Comparison of ENCODE assay signal across 20 cellular contexts in the genomic region with DNA sequence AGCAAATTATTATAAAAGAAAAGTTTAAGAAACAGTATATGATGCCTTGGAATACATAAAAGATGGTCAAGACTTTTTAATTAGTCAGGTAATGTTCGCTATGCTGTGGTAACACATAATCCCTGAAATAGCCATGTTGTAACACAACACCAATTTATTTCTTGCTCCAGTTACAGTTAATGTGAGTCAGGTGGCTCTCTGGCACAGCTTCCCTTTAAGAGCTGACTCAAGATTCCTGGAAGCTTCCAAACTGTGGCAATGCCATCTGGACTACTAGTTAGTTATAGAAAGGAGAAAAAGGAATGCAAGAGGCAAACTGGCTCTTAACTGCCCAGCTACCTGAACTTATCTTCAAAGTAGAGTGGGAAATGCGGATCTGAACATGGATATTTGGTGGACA.
DNase-seq lines count a peak whose midpoint lies in the region; ATAC-seq and TF ChIP-seq lines count a peak whose summit lies in the region.
"Had no signal": no experiment of that assay in that cellular context is flagged by ENCODE, and none has a peak within 500 bp of the region (broad histone marks: within the 10 kb centered on the region; RNA-seq: fewer than 3 reads in every experiment).

No MANE protein-coding gene starts in this region.

- 19 to 36% (median 29%) methylated on average over 2 of the region's 2 CpGs for WGBS in psoas muscle, 3 donors

- peaks cover 0 to 6% (median 0%) of the 10 kb centered on the region in 3 donors for H3K27me3 ChIP-seq in psoas muscle (ENCODE audit: insufficient read depth in 3 of 3, low read length in 2 of 3)
- H3K27me3 ChIP-seq: hepatocyte, vagina had no signal

- H3K27me3 Mint-ChIP-seq in activated CD4-positive, alpha-beta T cell treated with anti-CD3 and anti-CD28 coated beads, Interleukin-2, amount 10 ng/mL, durations not matched to agents 7 days and 5 days: no peaks in the 10 kb centered on the region
- H3K27me3 Mint-ChIP-seq: activated naive CD8-positive, alpha-beta T cell; CD4-positive, CD25-positive, alpha-beta regulatory T cell; stimulated activated naive CD8-positive, alpha-beta T cell treated with anti-CD3 and anti-CD28 coated beads, Interleukin-15, Interleukin-2, amounts not matched to agents 100 ng/mL and 50 ng/mL, for 24 hours had no signal

- intact Hi-C loops in psoas muscle (cut with DNase I): no loop called here

- TF ChIP-seq CTCF in psoas muscle (IDR thresholded peaks at IDR 0.05): no peak

- H3K27ac Mint-ChIP-seq in activated CD4-positive, alpha-beta T cell treated with anti-CD3 and anti-CD28 coated beads, Interleukin-2, amount 10 ng/mL, durations not matched to agents 7 days and 5 days: no peak overlapping the region
- H3K27ac Mint-ChIP-seq: activated naive CD8-positive, alpha-beta T cell; CD4-positive, CD25-positive, alpha-beta regulatory T cell; stimulated activated naive CD8-positive, alpha-beta T cell treated with anti-CD3 and anti-CD28 coated beads, Interleukin-15, Interleukin-2, amounts not matched to agents 100 ng/mL and 50 ng/mL, for 24 hours had no signal

- H3K4me3 Mint-ChIP-seq in activated CD4-positive, alpha-beta T cell treated with anti-CD3 and anti-CD28 coated beads, Interleukin-2, amount 10 ng/mL, durations not matched to agents 7 days and 5 days: no peak overlapping the region
- H3K4me3 Mint-ChIP-seq: activated naive CD8-positive, alpha-beta T cell; CD4-positive, CD25-positive, alpha-beta regulatory T cell; stimulated activated naive CD8-positive, alpha-beta T cell treated with anti-CD3 and anti-CD28 coated beads, Interleukin-15, Interleukin-2, amounts not matched to agents 100 ng/mL and 50 ng/mL, for 24 hours had no signal

- no peak overlapping the region for H3K4me3 ChIP-seq in psoas muscle
- H3K4me3 ChIP-seq: hepatocyte, left ventricle myocardium inferior, vagina had no signal

- no peaks in the 10 kb centered on the region for H3K4me1 ChIP-seq in psoas muscle
- H3K4me1 ChIP-seq: left ventricle myocardium inferior, parathyroid adenoma, vagina had no signal

- no peaks in the 10 kb centered on the region for H3K9me3 Mint-ChIP-seq in activated CD4-positive, alpha-beta T cell treated with anti-CD3 and anti-CD28 coated beads, Interleukin-2, amount 10 ng/mL, durations not matched to agents 7 days and 5 days
- H3K9me3 Mint-ChIP-seq: stimulated activated naive CD8-positive, alpha-beta T cell treated with anti-CD3 and anti-CD28 coated beads, Interleukin-15, Interleukin-2, amounts not matched to agents 100 ng/mL and 50 ng/mL, for 24 hours had no signal

- H3K27ac ChIP-seq in psoas muscle: no peak overlapping the region
- H3K27ac ChIP-seq: hepatocyte, left ventricle myocardium inferior, parathyroid adenoma, vagina had no signal

- POLR2A ChIA-PET in activated CD4-positive, alpha-beta T cell treated with anti-CD3 and anti-CD28 coated beads, Interleukin-2, amount 10 ng/mL, durations not matched to agents 7 days and 5 days (lab: Charles Lee): no interaction called here

- H3K9me3 ChIP-seq in psoas muscle: no peaks in the 10 kb centered on the region
- H3K9me3 ChIP-seq: left ventricle myocardium inferior, vagina had no signal

- no peaks in the 10 kb centered on the region for H3K36me3 Mint-ChIP-seq in activated CD4-positive, alpha-beta T cell treated with anti-CD3 and anti-CD28 coated beads, Interleukin-2, amount 10 ng/mL, durations not matched to agents 7 days and 5 days (ENCODE audit: low read depth)
- H3K36me3 Mint-ChIP-seq: activated naive CD8-positive, alpha-beta T cell; CD4-positive, CD25-positive, alpha-beta regulatory T cell had no signal

- ATAC-seq in psoas muscle: peak; percentile 75 to 96 (median 86)
- no peak for ATAC-seq in GM18861 (IDR thresholded peaks at IDR 0.05; ENCODE audit: unreplicated experiment)

- CTCF ChIA-PET in activated CD4-positive, alpha-beta T cell treated with anti-CD3 and anti-CD28 coated beads, Interleukin-2, amount 10 ng/mL, durations not matched to agents 7 days and 5 days (lab: Charles Lee): no interaction called here

- DNase-seq in EL (peak; percentile 0), NCI-H2171 (lab: John Stamatoyannopoulos, UW) (peak; percentile 26), dedifferentiated amniotic fluid mesenchymal stem cell (ENCODE audit: extremely low spot score) (peak; percentile 18), psoas muscle (no peak)
- no peak for DNase-seq in activated CD4-positive, alpha-beta T cell treated with anti-CD3 and anti-CD28 coated beads, Interleukin-2, amount 10 ng/mL, durations not matched to agents 7 days and 5 days
- no peak for DNase-seq in activated CD4-positive, alpha-beta T cell treated with anti-CD3 and anti-CD28 coated beads, Interleukin-2, amount 50 U/mL, for 4 hours
- DNase-seq: activated T-cell treated with anti-CD3 and anti-CD28 coated beads, Interleukin-2, amount 50 U/mL, for 1 hour; CD4-positive, CD25-positive, alpha-beta regulatory T cell; cerebellar nuclear complex; Karpas-422; left ventricle myocardium inferior; NCI-H1436 treated with DMSO at 0.1 percent for 48 hours; SHP77; stimulated activated CD4-positive, alpha-beta T cell treated with anti-CD3 and anti-CD28 coated beads, Interleukin-12 subunit alpha, Interleukin-12 subunit beta, amount 100 ng/mL, for 4 hours had no signal

- no peaks in the 10 kb centered on the region for H3K36me3 ChIP-seq in psoas muscle (ENCODE audit: insufficient read depth in 1 of 2, low read depth in 1 of 2)
- H3K36me3 ChIP-seq: left ventricle myocardium inferior, vagina had no signal

- no peaks in the 10 kb centered on the region for H3K4me1 Mint-ChIP-seq in activated CD4-positive, alpha-beta T cell treated with anti-CD3 and anti-CD28 coated beads, Interleukin-2, amount 10 ng/mL, durations not matched to agents 7 days and 5 days
- H3K4me1 Mint-ChIP-seq: CD4-positive, CD25-positive, alpha-beta regulatory T cell had no signal

Comparison
In these comparisons a context has a peak if more than half of its experiments do, and no peak if none do; other contexts are left out.
1. DNase-seq: peak in EL (single experiment), NCI-H2171 (single experiment) and dedifferentiated amniotic fluid mesenchymal stem cell (single experiment); none in psoas muscle (0 of 2), activated CD4-positive, alpha-beta T cell treated with anti-CD3 and anti-CD28 coated beads, Interleukin-2, amount 10 ng/mL, durations not matched to agents 7 days and 5 days (single experiment) and activated CD4-positive, alpha-beta T cell treated with anti-CD3 and anti-CD28 coated beads, Interleukin-2, amount 50 U/mL, for 4 hours (0 of 2).